8 cellular contexts compared by ENCODE assay signal in the genomic region with DNA sequence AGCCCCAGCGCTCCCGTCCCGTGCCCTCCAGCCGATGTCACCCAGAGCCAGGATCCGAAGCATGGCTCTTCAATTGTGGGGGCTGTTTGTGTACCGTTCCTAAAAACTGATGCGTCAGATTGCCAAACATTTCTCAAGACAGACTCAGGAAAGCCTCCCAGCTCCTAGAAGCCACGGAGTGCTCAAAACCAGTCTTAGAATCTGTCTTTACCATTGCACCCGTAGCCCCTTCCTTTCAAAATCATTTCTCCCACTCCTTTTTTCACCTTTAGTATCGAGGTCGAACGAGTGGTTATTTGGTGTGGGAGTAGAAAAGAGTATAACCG. TPM values are rescaled to one million over a fixed set of nuclear protein-coding genes. Genes with fewer than 3 reads are reported as not detected.
DNase-seq lines count a peak whose midpoint lies in the region; ATAC-seq and TF ChIP-seq lines count a peak whose summit lies in the region.

No MANE protein-coding gene starts in this region.

- DNase-seq in NCI-H1105 treated with DMSO at 0.1 percent for 48 hours (lab: John Stamatoyannopoulos, UW) = peak; percentile 39
- no peak for DNase-seq in NCI-H1105 (lab: John Stamatoyannopoulos, UW)
- DNase-seq in RKO (ENCODE audit: low spot score) = peak; percentile 78
- DNase-seq in esophagus squamous epithelium (lab: John Stamatoyannopoulos, UW) = no peak
- DNase-seq in prostate gland (ENCODE audit: low spot score) = no peak
- DNase-seq in NOMO-1 treated with DMSO at 0.1 percent for 48 hours (lab: John Stamatoyannopoulos, UW; ENCODE audit: unreplicated experiment) = no peak
- DNase-seq in ureter (ENCODE audit: low spot score) = no peak

- TF ChIP-seq CTCF in esophagus squamous epithelium (IDR thresholded peaks at IDR 0.05) = no peak
- TF ChIP-seq CTCF in prostate gland (IDR thresholded peaks at IDR 0.05) = no peak

- no peak for ATAC-seq in GM21825 (IDR thresholded peaks at IDR 0.05; ENCODE audit: unreplicated experiment)

- H3K4me1 ChIP-seq in esophagus squamous epithelium (peaks cover 0 to 29% (median 17%) of the 10 kb centered on the region in 3 donors), prostate gland (replicated peaks) (peaks cover 3% of the 10 kb centered on the region)

- H3K27me3 ChIP-seq in esophagus squamous epithelium = no peaks in the 10 kb centered on the region
- no peaks in the 10 kb centered on the region for H3K27me3 ChIP-seq in prostate gland (replicated peaks; ENCODE audit: insufficient read depth)

- WGBS in esophagus squamous epithelium, 2 donors = 1% methylated on average over 7 to 11 of the region's 13 CpGs
- WGBS in prostate gland = under 1% methylated on average over 13 of the region's 13 CpGs

- no peaks in the 10 kb centered on the region for H3K9me3 ChIP-seq in esophagus squamous epithelium
- H3K9me3 ChIP-seq in prostate gland = no peaks in the 10 kb centered on the region

- peak overlapping the region; percentile 94 to 97 (median 94) for H3K27ac ChIP-seq in esophagus squamous epithelium
- peak overlapping the region; percentile 81 to 85 for H3K27ac ChIP-seq in prostate gland

- peak overlapping the region; percentile 81 to 94 (median 92) for H3K4me3 ChIP-seq in esophagus squamous epithelium
- peak overlapping the region; percentile 59 to 65 for H3K4me3 ChIP-seq in prostate gland

- intact Hi-C loops in esophagus squamous epithelium (cut with DNase I) = no loop called here
- intact Hi-C loops in prostate gland (cut with DNase I) = loop anchor here (2.0 to 5.0 kb wide), 4 partner anchors 43 to 307 kb away; a partner anchor contains a TSS

- H3K36me3 ChIP-seq in esophagus squamous epithelium (no peaks in the 10 kb centered on the region), prostate gland (no peaks in the 10 kb centered on the region)

- TF ChIP-seq POLR2A in esophagus squamous epithelium (IDR thresholded peaks at IDR 0.05) (no peak), prostate gland (IDR thresholded peaks at IDR 0.05) (no peak)

RNA-seq across cellular contexts. Expression of a gene that starts 0.6 kb away (rescaled TPM):
- total RNA-seq in esophagus squamous epithelium = 10 to 100 TPM; 15.6 to 53.2 (median 28.0) TPM
- 10 to 100 TPM; 25.3 to 37.1 TPM for total RNA-seq in prostate gland
- 30.4 TPM for total RNA-seq in ureter

Comparison
In these comparisons a context has a peak if more than half of its experiments do, and no peak if none do; other contexts are left out.
1. DNase-seq: peak in NCI-H1105 treated with DMSO at 0.1 percent for 48 hours (single experiment) and RKO (single experiment); none in NCI-H1105 (single experiment), esophagus squamous epithelium (single experiment), prostate gland (single experiment), NOMO-1 treated with DMSO at 0.1 percent for 48 hours (single experiment) and ureter (single experiment).